In genomic region chr19:49167857-49168409, GRCh38 we compare ENCODE assay signal across 28 cellular contexts. TPM values are rescaled to one million over a fixed set of nuclear protein-coding genes. Genes with fewer than 3 reads are reported as not detected.
DNase-seq lines count a peak whose midpoint lies in the region; ATAC-seq, FAIRE-seq and TF ChIP-seq lines count a peak whose summit lies in the region.
"Had no signal": no experiment of that assay in that cellular context is flagged by ENCODE, and none has a peak within 500 bp of the region (broad histone marks: within the 10 kb centered on the region; RNA-seq: fewer than 3 reads in every experiment).

No MANE protein-coding gene starts in this region.

- H3K79me2 ChIP-seq in astrocyte (ENCODE audit: insufficient read depth, low read length) (no peaks in the 10 kb centered on the region), osteoblast (ENCODE audit: insufficient read depth, low read length) (peaks cover 7% of the 10 kb centered on the region)

- FAIRE-seq in astrocyte (lab: Jason Lieb, UNC) (no peak), kidney (lab: Jason Lieb, UNC) (no peak)
- FAIRE-seq: G401.6, H1, HTR-8/SVneo had no signal

- CTCF ChIA-PET in A673 (lab: Charles Lee), result no interaction called here

- H4K20me1 ChIP-seq in astrocyte (ENCODE audit: insufficient read depth, low read length) (peaks cover 17% of the 10 kb centered on the region), osteoblast (ENCODE audit: insufficient read depth, low read length) (peaks cover 8% of the 10 kb centered on the region)

- H3K9me3 ChIP-seq in astrocyte (ENCODE audit: insufficient read depth, low read depth, low read length) (no peaks in the 10 kb centered on the region), kidney (ENCODE audit: control insufficient read depth in 1 of 2, low read length in 2 of 2) (no peaks in the 10 kb centered on the region), osteoblast (ENCODE audit: low read depth, low read length) (no peaks in the 10 kb centered on the region), A673 (ENCODE audit: low read depth, low read length, poor library complexity, severe bottlenecking) (no peaks in the 10 kb centered on the region)
- H3K9me3 ChIP-seq: BLaER1 treated with 17β-estradiol and CSF1 and Interleukin-3, amounts not matched to agents 10 nM and 100 nM; SK-N-SH had no signal

- no peak overlapping the region for H3K9ac ChIP-seq in astrocyte (ENCODE audit: low read length)
- H3K9ac ChIP-seq in kidney (ENCODE audit: low read length in 2 of 2), result no peak overlapping the region
- H3K9ac ChIP-seq: BLaER1 treated with 17β-estradiol and CSF1 and Interleukin-3, amounts not matched to agents 10 nM and 100 nM; SK-N-SH had no signal

- H3K36me3 Mint-ChIP-seq in astrocyte (ENCODE audit: low read depth, unreplicated experiment), result peaks cover 11% of the 10 kb centered on the region

- no peak overlapping the region for H3K4me2 ChIP-seq in astrocyte (ENCODE audit: low read length)
- H3K4me2 ChIP-seq in osteoblast (ENCODE audit: insufficient read depth, low read length), result no peak overlapping the region
- H3K4me2 ChIP-seq: BLaER1 treated with 17β-estradiol and CSF1 and Interleukin-3, amounts not matched to agents 10 nM and 100 nM; SK-N-SH had no signal

- no peak for ATAC-seq in GM19463 (IDR thresholded peaks at IDR 0.05; ENCODE audit: unreplicated experiment)
- ATAC-seq: PC-3 had no signal

- H2AFZ ChIP-seq in astrocyte (ENCODE audit: low read depth, low read length), result no peak overlapping the region
- no peak overlapping the region for H2AFZ ChIP-seq in osteoblast (ENCODE audit: low read length)

- POLR2A ChIA-PET in A673 (lab: Charles Lee; ENCODE audit: low non-redundant PET), result no interaction called here

- H3K27me3 Mint-ChIP-seq in astrocyte (ENCODE audit: low read depth, unreplicated experiment), result no peaks in the 10 kb centered on the region

- H3K4me3 Mint-ChIP-seq in astrocyte (ENCODE audit: unreplicated experiment), result no peak overlapping the region
- H3K4me3 Mint-ChIP-seq: CD4-positive, alpha-beta T cell had no signal

- intact Hi-C loops in kidney (cut with DNase I), result no loop called here
- intact Hi-C loops in A673 (cut with micrococcal nuclease; ENCODE audit: unreplicated experiment), result no loop called here

- TF ChIP-seq CTCF in astrocyte (IDR thresholded peaks at IDR 0.05; ENCODE audit: insufficient read depth, low read depth, low read length), result no peak
- no peak for TF ChIP-seq CTCF in kidney (IDR thresholded peaks at IDR 0.05; ENCODE audit: borderline replicate concordance, extremely low read depth, insufficient read depth)
- TF ChIP-seq CTCF in osteoblast (IDR thresholded peaks at IDR 0.05; ENCODE audit: extremely low read depth, low read depth, low read length), result no peak
- TF ChIP-seq CTCF in A673 (conservative IDR thresholded peaks at IDR 0.05; ENCODE audit: low read depth, low read length), result no peak

- peak overlapping the region; percentile 12 for H3K27ac Mint-ChIP-seq in astrocyte (ENCODE audit: unreplicated experiment)
- H3K27ac Mint-ChIP-seq: CD4-positive, alpha-beta T cell had no signal

- H3K9me3 Mint-ChIP-seq in astrocyte (ENCODE audit: unreplicated experiment), result no peaks in the 10 kb centered on the region
- H3K9me3 Mint-ChIP-seq: CD4-positive, alpha-beta T cell had no signal

- peaks cover 4% of the 10 kb centered on the region for H3K27me3 ChIP-seq in astrocyte (ENCODE audit: insufficient read depth, low read length)
- H3K27me3 ChIP-seq in osteoblast (ENCODE audit: insufficient read depth, low read length), result no peaks in the 10 kb centered on the region
- no peaks in the 10 kb centered on the region for H3K27me3 ChIP-seq in A673 (replicated peaks; ENCODE audit: insufficient read depth, low read depth, low read length, poor library complexity)
- H3K27me3 ChIP-seq: BLaER1 treated with 17β-estradiol and CSF1 and Interleukin-3, amounts not matched to agents 10 nM and 100 nM had no signal

- no peak overlapping the region for H3K27ac ChIP-seq in astrocyte (ENCODE audit: low read depth, low read length)
- H3K27ac ChIP-seq in kidney (ENCODE audit: low read depth in 2 of 2, low read length in 2 of 2), result no peak overlapping the region
- H3K27ac ChIP-seq in osteoblast (ENCODE audit: low read depth, low read length), result no peak overlapping the region
- H3K27ac ChIP-seq in A673 (ENCODE audit: low read depth, low read length, poor library complexity, severe bottlenecking), result no peak overlapping the region
- H3K27ac ChIP-seq: BLaER1 treated with 17β-estradiol and CSF1 and Interleukin-3, amounts not matched to agents 10 nM and 100 nM had no signal

- H3K4me3 ChIP-seq in astrocyte (ENCODE audit: insufficient read depth, low read depth, low read length), result no peak overlapping the region
- no peak overlapping the region for H3K4me3 ChIP-seq in kidney (ENCODE audit: low read length in 2 of 2)
- H3K4me3 ChIP-seq in osteoblast (ENCODE audit: insufficient read depth, low read length), result no peak overlapping the region
- no peak overlapping the region for H3K4me3 ChIP-seq in A673 (ENCODE audit: low read depth, low read length, poor library complexity, severe bottlenecking)
- H3K4me3 ChIP-seq: BLaER1 treated with 17β-estradiol and CSF1 and Interleukin-3, amounts not matched to agents 10 nM and 100 nM had no signal

- BruUV-seq in A673 (replicated peaks; lab: Mats Ljungman, UMichigan), result no TSS peak

- H3K4me1 ChIP-seq in astrocyte (ENCODE audit: insufficient read depth, low read length) (peaks cover 11% of the 10 kb centered on the region), kidney (ENCODE audit: control insufficient read depth in 1 of 2, insufficient read depth in 1 of 2, low read depth in 1 of 2, low read length in 2 of 2) (peaks cover 0 to 8% of the 10 kb centered on the region in 2 donors), osteoblast (ENCODE audit: insufficient read depth, low read length) (no peaks in the 10 kb centered on the region), A673 (ENCODE audit: insufficient read depth, low read length, poor library complexity, severe bottlenecking) (no peaks in the 10 kb centered on the region)

- no peaks in the 10 kb centered on the region for H3K4me1 Mint-ChIP-seq in astrocyte (ENCODE audit: low read depth, unreplicated experiment)

- DNase-seq in AG20443 (ENCODE audit: low spot score) (peak; percentile 3), astrocyte (ENCODE audit: low read depth) (no peak), kidney (peak; percentile 61), osteoblast (ENCODE audit: insufficient read length, low spot score, missing footprints) (peak; percentile 26), A673 (ENCODE audit: low spot score) (no peak), NCI-H345 (lab: John Stamatoyannopoulos, UW) (no peak)
- no peak for DNase-seq in stimulated activated CD4-positive, alpha-beta T cell treated with anti-CD3 and anti-CD28 coated beads, Interleukin-4, amount 100 ng/mL, for 24 hours
- DNase-seq: 8988T; CD4-positive, alpha-beta T cell; COR-L47; KBM-7; MV-4-11; NCI-H1105; NCI-H1436 treated with DMSO at 0.1 percent for 48 hours; NCI-H187 treated with DMSO at 0.1 percent for 48 hours; NCI-H2107; NCI-H446 treated with DMSO at 0.1 percent for 48 hours; NCI-H526; NCI-H82; NK-92 treated with Interleukin-12 subunit alpha and Interleukin-12 subunit beta, amount 100 ng/mL, for 24 hours; PC-3; SK-N-SH had no signal

- H3K36me3 ChIP-seq in astrocyte (ENCODE audit: insufficient read depth, low read length), result peaks cover 2% of the 10 kb centered on the region
- peaks cover 0 to 20% of the 10 kb centered on the region in 2 donors for H3K36me3 ChIP-seq in kidney (ENCODE audit: control insufficient read depth in 1 of 2, insufficient read depth in 2 of 2, low read length in 2 of 2)
- H3K36me3 ChIP-seq in osteoblast (ENCODE audit: insufficient read depth, low read length), result peaks cover 35% of the 10 kb centered on the region
- peaks cover 13% of the 10 kb centered on the region for H3K36me3 ChIP-seq in A673 (ENCODE audit: insufficient read depth, low read length, poor library complexity, severe bottlenecking)

RNA-seq across cellular contexts. Expression of gene TRPM4, which starts 10.3 kb away (rescaled TPM):
- total RNA-seq in astrocyte, result 26.3 and 28.3 TPM in 2 replicates
- total RNA-seq in kidney, result 89.1 TPM
- polyA plus RNA-seq in kidney (ENCODE audit: insufficient read depth, low read depth, low replicate concordance), result 47.6 TPM
- 15.9 and 20.6 TPM in 2 replicates for total RNA-seq in osteoblast
- total RNA-seq in A673 (2021), result 107 and 116 TPM in 2 replicates
- total RNA-seq: CD4-positive, alpha-beta T cell had no signal

RNA-seq across cellular contexts. Expression of gene HRC, which starts 12.7 kb away (rescaled TPM):
- not detected in 2 replicates for total RNA-seq in astrocyte
- 7.0 TPM for total RNA-seq in kidney
- 4.2 TPM for polyA plus RNA-seq in kidney (ENCODE audit: insufficient read depth, low read depth, low replicate concordance)
- not detected in 2 replicates for total RNA-seq in osteoblast
- total RNA-seq in A673 (2021), result not detected in 2 replicates
- total RNA-seq: CD4-positive, alpha-beta T cell; MCF 10A; PC-3 had no signal
- polyA plus RNA-seq: SK-N-SH had no signal

RNA-seq across cellular contexts. Expression of gene PPFIA3, which starts 48.6 kb away (rescaled TPM):
- total RNA-seq in astrocyte (9.2 and 11.7 TPM in 2 replicates), kidney (7.1 TPM), osteoblast (1.1 and 1.2 TPM in 2 replicates), A673 (2021) (33.1 and 33.6 TPM in 2 replicates)
- 20.0 TPM for polyA plus RNA-seq in kidney (ENCODE audit: insufficient read depth, low read depth, low replicate concordance)

RNA-seq across cellular contexts. Expression of gene C19orf73, which starts 49.0 kb away (rescaled TPM):
- total RNA-seq in astrocyte, result 0.73 and 1.4 TPM in 2 replicates
- 0.82 TPM for total RNA-seq in kidney
- 3.9 TPM for polyA plus RNA-seq in kidney (ENCODE audit: insufficient read depth, low read depth, low replicate concordance)
- total RNA-seq in osteoblast, result 0.36 TPM in 1 of 2 replicates, not detected in the other
- 1.7 and 2.6 TPM in 2 replicates for total RNA-seq in A673 (2021)

RNA-seq across cellular contexts. Expression of gene LIN7B, which starts 53.8 kb away (rescaled TPM):
- 8.9 and 9.7 TPM in 2 replicates for total RNA-seq in astrocyte
- total RNA-seq in kidney, result 4.7 TPM
- 9.7 TPM for polyA plus RNA-seq in kidney (ENCODE audit: insufficient read depth, low read depth, low replicate concordance)
- 5.6 and 6.2 TPM in 2 replicates for total RNA-seq in osteoblast
- 19.9 and 24.3 TPM in 2 replicates for total RNA-seq in A673 (2021)

Comparison
In these comparisons a context has a peak if more than half of its experiments do, and no peak if none do; other contexts are left out.
1. DNase-seq: peak in AG20443 (single experiment), kidney (single experiment) and osteoblast (single experiment); none in astrocyte (single experiment), stimulated activated CD4-positive, alpha-beta T cell treated with anti-CD3 and anti-CD28 coated beads, Interleukin-4, amount 100 ng/mL, for 24 hours (single experiment), A673 (single experiment) and NCI-H345 (single experiment).